10 cellular contexts compared by ENCODE assay signal in the genomic region with DNA sequence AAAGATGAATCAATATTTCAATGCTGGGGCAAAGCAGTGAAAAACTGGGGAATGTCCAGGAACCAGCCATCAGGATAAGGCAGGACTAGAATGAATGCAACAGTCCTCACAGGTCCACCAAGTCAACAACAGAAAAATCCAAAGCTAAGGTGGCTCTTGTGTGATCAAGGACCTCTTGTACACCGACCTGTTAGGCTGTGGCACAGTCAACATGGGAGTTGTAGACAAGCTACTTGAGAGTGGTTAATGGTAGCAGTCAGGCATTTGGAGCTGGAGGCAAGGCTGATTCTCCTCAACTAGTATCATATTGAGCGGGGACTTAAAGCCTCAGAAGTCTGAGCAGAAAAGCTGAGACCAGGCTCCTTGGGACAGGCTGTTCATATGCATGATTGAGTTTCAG. TPM values are rescaled to one million over a fixed set of nuclear protein-coding genes. Genes with fewer than 3 reads are reported as not detected.
A peak's percentile ranks its signal among the peaks of the same experiment; 100 is the strongest.
DNase-seq lines count a peak whose midpoint lies in the region; ATAC-seq lines count a peak whose summit lies in the region.
"Had no signal": no experiment of that assay in that cellular context is flagged by ENCODE, and none has a peak within 500 bp of the region (broad histone marks: within the 10 kb centered on the region; RNA-seq: fewer than 3 reads in every experiment).

No MANE protein-coding gene starts in this region.

- peak; percentile 9 for DNase-seq in activated CD4-positive, alpha-beta T cell treated with anti-CD3 and anti-CD28 coated beads for 48 hours
- no peak for DNase-seq in activated CD4-positive, alpha-beta T cell treated with anti-CD3 and anti-CD28 coated beads for 4 hours
- no peak for DNase-seq in activated naive CD8-positive, alpha-beta T cell treated with anti-CD3 and anti-CD28 coated beads, Interleukin-2, amount 10 ng/mL, durations not matched to agents 7 days and 5 days
- peak in 1 of 2 donors; percentile 49 for DNase-seq in stimulated activated effector memory CD8-positive, alpha-beta T cell treated with anti-CD3 and anti-CD28 coated beads, Interleukin-12 subunit alpha, Interleukin-12 subunit beta, amount 100 ng/mL, for 72 hours (ENCODE audit: low spot score in 2 of 2)
- no peak for DNase-seq in germinal center (ENCODE audit: low spot score)
- DNase-seq in AG08396 (ENCODE audit: low spot score): no peak
- DNase-seq: glutamatergic neuron, NCI-H2171 treated with DMSO at 0.1 percent for 48 hours had no signal

- no peaks in the 10 kb centered on the region for H3K27me3 Mint-ChIP-seq in activated naive CD8-positive, alpha-beta T cell treated with anti-CD3 and anti-CD28 coated beads, Interleukin-2, amount 10 ng/mL, durations not matched to agents 7 days and 5 days

- H3K36me3 Mint-ChIP-seq in activated naive CD8-positive, alpha-beta T cell treated with anti-CD3 and anti-CD28 coated beads, Interleukin-2, amount 10 ng/mL, durations not matched to agents 7 days and 5 days: peaks cover 12% of the 10 kb centered on the region
- no peaks in the 10 kb centered on the region for H3K36me3 Mint-ChIP-seq in stimulated activated effector memory CD8-positive, alpha-beta T cell treated with anti-CD3 and anti-CD28 coated beads, Interleukin-12 subunit alpha, Interleukin-12 subunit beta, amount 100 ng/mL, for 72 hours

- H3K4me3 Mint-ChIP-seq in activated naive CD8-positive, alpha-beta T cell treated with anti-CD3 and anti-CD28 coated beads, Interleukin-2, amount 10 ng/mL, durations not matched to agents 7 days and 5 days: no peak overlapping the region
- no peak overlapping the region for H3K4me3 Mint-ChIP-seq in stimulated activated effector memory CD8-positive, alpha-beta T cell treated with anti-CD3 and anti-CD28 coated beads, Interleukin-12 subunit alpha, Interleukin-12 subunit beta, amount 100 ng/mL, for 72 hours

- peak overlapping the region; percentile 68 for H3K27ac Mint-ChIP-seq in activated naive CD8-positive, alpha-beta T cell treated with anti-CD3 and anti-CD28 coated beads, Interleukin-2, amount 10 ng/mL, durations not matched to agents 7 days and 5 days
- H3K27ac Mint-ChIP-seq in stimulated activated effector memory CD8-positive, alpha-beta T cell treated with anti-CD3 and anti-CD28 coated beads, Interleukin-12 subunit alpha, Interleukin-12 subunit beta, amount 100 ng/mL, for 72 hours: no peak overlapping the region

- H3K4me1 Mint-ChIP-seq in activated naive CD8-positive, alpha-beta T cell treated with anti-CD3 and anti-CD28 coated beads, Interleukin-2, amount 10 ng/mL, durations not matched to agents 7 days and 5 days: peaks cover 31% of the 10 kb centered on the region
- H3K4me1 Mint-ChIP-seq in stimulated activated effector memory CD8-positive, alpha-beta T cell treated with anti-CD3 and anti-CD28 coated beads, Interleukin-12 subunit alpha, Interleukin-12 subunit beta, amount 100 ng/mL, for 72 hours: peaks cover 18% of the 10 kb centered on the region

- no peaks in the 10 kb centered on the region for H3K9me3 Mint-ChIP-seq in activated naive CD8-positive, alpha-beta T cell treated with anti-CD3 and anti-CD28 coated beads, Interleukin-2, amount 10 ng/mL, durations not matched to agents 7 days and 5 days
- no peaks in the 10 kb centered on the region for H3K9me3 Mint-ChIP-seq in stimulated activated effector memory CD8-positive, alpha-beta T cell treated with anti-CD3 and anti-CD28 coated beads, Interleukin-12 subunit alpha, Interleukin-12 subunit beta, amount 100 ng/mL, for 72 hours

- ATAC-seq in HG02884 (IDR thresholded peaks at IDR 0.05; ENCODE audit: unreplicated experiment): peak; percentile 17
- no peak for ATAC-seq in activated naive CD8-positive, alpha-beta T cell treated with anti-CD3 and anti-CD28 coated beads, Interleukin-2, amount 10 ng/mL, durations not matched to agents 7 days and 5 days (ENCODE audit: low read depth)
- ATAC-seq in stimulated activated effector memory CD8-positive, alpha-beta T cell treated with anti-CD3 and anti-CD28 coated beads, Interleukin-12 subunit alpha, Interleukin-12 subunit beta, amount 100 ng/mL, for 72 hours: peak; percentile 54
- ATAC-seq in HG03457 (IDR thresholded peaks at IDR 0.05; ENCODE audit: unreplicated experiment): no peak

- POLR2A ChIA-PET in activated naive CD8-positive, alpha-beta T cell treated with anti-CD3 and anti-CD28 coated beads, Interleukin-2, amount 10 ng/mL, durations not matched to agents 7 days and 5 days (lab: Charles Lee): interaction anchor here (1.7 to 2.0 kb wide), 2 partner anchors 51 to 55 kb away, joined by 8 to 10 read pairs; partner anchors contain the start of gene ABHD13

RNA-seq across cellular contexts. Expression of gene TNFSF13B, which starts 0.8 kb away (rescaled TPM):
- total RNA-seq in activated naive CD8-positive, alpha-beta T cell treated with anti-CD3 and anti-CD28 coated beads, Interleukin-2, amount 10 ng/mL, durations not matched to agents 7 days and 5 days: 10 to 100 TPM; 11.5 to 11.8 TPM

RNA-seq across cellular contexts. Expression of gene ABHD13, which starts 50.5 kb away (rescaled TPM):
- total RNA-seq in activated naive CD8-positive, alpha-beta T cell treated with anti-CD3 and anti-CD28 coated beads, Interleukin-2, amount 10 ng/mL, durations not matched to agents 7 days and 5 days: 10 to 100 TPM; 10.1 to 11.5 TPM

RNA-seq across cellular contexts. Expression of gene LIG4, which starts 53.4 kb away (rescaled TPM):
- total RNA-seq in activated naive CD8-positive, alpha-beta T cell treated with anti-CD3 and anti-CD28 coated beads, Interleukin-2, amount 10 ng/mL, durations not matched to agents 7 days and 5 days: 10 to 100 TPM; 10.7 to 11.4 TPM

Comparison
In these comparisons a context has a peak if more than half of its experiments do, and no peak if none do; other contexts are left out.
1. ATAC-seq: peak in HG02884 (single experiment) and stimulated activated effector memory CD8-positive, alpha-beta T cell treated with anti-CD3 and anti-CD28 coated beads, Interleukin-12 subunit alpha, Interleukin-12 subunit beta, amount 100 ng/mL, for 72 hours (single experiment); none in activated naive CD8-positive, alpha-beta T cell treated with anti-CD3 and anti-CD28 coated beads, Interleukin-2, amount 10 ng/mL, durations not matched to agents 7 days and 5 days (single experiment) and HG03457 (single experiment).